9 cellular contexts compared by ENCODE assay signal in the genomic region with DNA sequence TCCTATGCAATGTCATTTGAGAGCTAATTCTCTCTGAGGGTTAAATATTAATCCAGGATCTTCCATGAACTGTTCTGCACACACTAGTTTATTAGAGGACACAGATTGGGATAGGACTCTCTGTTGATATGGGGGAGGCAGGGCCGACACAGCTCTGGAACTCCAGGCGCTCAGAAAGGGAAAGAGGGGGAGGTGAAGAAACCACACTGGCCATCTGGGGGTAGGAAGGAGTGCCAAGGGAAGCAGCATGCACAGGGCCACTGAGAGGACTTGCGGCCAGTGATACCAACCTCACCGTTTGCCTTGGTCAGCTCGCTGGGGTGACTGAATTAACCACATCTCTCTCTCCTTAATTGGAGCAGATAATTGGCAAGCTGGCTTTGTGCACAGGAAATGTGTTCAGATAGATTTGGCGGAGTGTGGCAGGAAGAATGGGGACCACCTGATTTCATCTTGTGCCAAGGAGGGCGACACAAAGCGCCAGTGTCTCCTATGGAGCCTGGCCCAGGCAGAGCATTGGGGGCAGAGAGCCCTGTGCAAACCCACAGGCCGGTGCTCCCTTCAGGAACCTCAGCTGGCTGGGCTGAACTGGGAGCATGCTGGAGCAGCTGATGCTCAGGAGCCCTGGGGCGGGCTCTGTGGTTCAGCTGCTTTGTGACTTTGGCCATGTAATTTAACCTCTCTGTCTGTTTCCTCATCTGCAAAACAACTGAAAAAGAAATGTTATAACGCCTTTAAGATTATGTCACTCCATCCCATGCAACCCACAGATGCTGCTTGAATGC. TPM values are rescaled to one million over a fixed set of nuclear protein-coding genes. Genes with fewer than 3 reads are reported as not detected.
DNase-seq lines count a peak whose midpoint lies in the region; ATAC-seq and TF ChIP-seq lines count a peak whose summit lies in the region.
"Had no signal": no experiment of that assay in that cellular context is flagged by ENCODE, and none has a peak within 500 bp of the region (broad histone marks: within the 10 kb centered on the region; RNA-seq: fewer than 3 reads in every experiment).

No MANE protein-coding gene starts in this region.

- peak overlapping the region in 6 of 8 donors; percentile 11 to 56 (median 47) for H3K4me3 Mint-ChIP-seq in CD4-positive, alpha-beta memory T cell
- H3K4me3 Mint-ChIP-seq in Calu3 (ENCODE audit: low read depth, unreplicated experiment) = no peak overlapping the region

- 47 to 59% (median 52%) methylated on average over 11 of the region's 11 CpGs for WGBS in stomach, 5 donors

- no peaks in the 10 kb centered on the region for H3K79me2 ChIP-seq in KMS-11 (ENCODE audit: insufficient read depth, low read depth)

- H3K9ac ChIP-seq in KMS-11 = 0 out of 2 replicates have a peak overlapping the region, but pooled peaks have one; percentile 1

- no peak for TF ChIP-seq EP300 in stomach (IDR thresholded peaks at IDR 0.05)

- H3K27ac ChIP-seq in CD4-positive, alpha-beta memory T cell (ENCODE audit: low read depth, low read length) = no peak overlapping the region
- H3K27ac ChIP-seq in KMS-11 (peak overlapping the region; percentile 30), stomach (no peak overlapping the region)

- TF ChIP-seq POLR2A in stomach (IDR thresholded peaks at IDR 0.05) = no peak

- H3K4me3 ChIP-seq in CD4-positive, alpha-beta memory T cell (ENCODE audit: low read length in 2 of 2) = no peak overlapping the region
- no peak overlapping the region for H3K4me3 ChIP-seq in KMS-11 (IDR thresholded peaks at IDR 0.05; ENCODE audit: insufficient read depth, low read depth, low read length)
- H3K4me3 ChIP-seq in choroid plexus epithelial cell (ENCODE audit: low read depth, low read length) = no peak overlapping the region
- H3K4me3 ChIP-seq in stomach = no peak overlapping the region

- H3K36me3 ChIP-seq in CD4-positive, alpha-beta memory T cell (ENCODE audit: insufficient read depth, low read length) = no peaks in the 10 kb centered on the region
- H3K36me3 ChIP-seq in KMS-11 (ENCODE audit: insufficient read depth) (no peaks in the 10 kb centered on the region), stomach (no peaks in the 10 kb centered on the region)

- H3K27me3 ChIP-seq in CD4-positive, alpha-beta memory T cell (ENCODE audit: insufficient read depth, low read length) = no peaks in the 10 kb centered on the region
- H3K27me3 ChIP-seq in KMS-11 (ENCODE audit: insufficient read depth, low read depth) (no peaks in the 10 kb centered on the region), stomach (no peaks in the 10 kb centered on the region)

- peak in 1 of 5 donors; percentile 4 for DNase-seq in CD4-positive, alpha-beta memory T cell
- DNase-seq in choroid plexus epithelial cell (ENCODE audit: low read depth) = peak; percentile 68
- peak; percentile 90 for DNase-seq in myocyte (ENCODE audit: low read depth)
- DNase-seq in stomach = no peak
- no peak for DNase-seq in ureter (ENCODE audit: low spot score)
- no peak for DNase-seq in Calu3

- H3K27ac Mint-ChIP-seq in CD4-positive, alpha-beta memory T cell = peak overlapping the region; percentile 42 to 86 (median 81)
- H3K27ac Mint-ChIP-seq in Calu3 (ENCODE audit: unreplicated experiment) = no peak overlapping the region

- POLR2A ChIA-PET in CD4-positive, alpha-beta memory T cell (lab: Charles Lee; ENCODE audit: partially characterized antibody) = interaction anchor here (0.8 to 1.5 kb wide), 2 partner anchors 102 to 632 kb away, joined by 3 to 8 read pairs; a partner anchor contains a TSS

- H3K4me2 ChIP-seq in KMS-11 = peak overlapping the region; percentile 58; the same call in 1 of the 2 replicates

- H2AFZ ChIP-seq in KMS-11 (ENCODE audit: low read depth) = peak overlapping the region; percentile 38

- H3K4me1 Mint-ChIP-seq in CD4-positive, alpha-beta memory T cell = peaks cover 19 to 33% (median 22%) of the 10 kb centered on the region in 4 donors
- no peaks in the 10 kb centered on the region for H3K4me1 Mint-ChIP-seq in Calu3 (ENCODE audit: low read depth, unreplicated experiment)

- H3K36me3 Mint-ChIP-seq in CD4-positive, alpha-beta memory T cell = no peaks in the 10 kb centered on the region
- no peaks in the 10 kb centered on the region for H3K36me3 Mint-ChIP-seq in Calu3 (ENCODE audit: insufficient read depth, unreplicated experiment)

- BruUV-seq in Calu3 (replicated peaks; lab: Mats Ljungman, UMichigan) = no TSS peak

- intact Hi-C loops in CD4-positive, alpha-beta memory T cell (cut with micrococcal nuclease) = no loop called here
- intact Hi-C loops in stomach (cut with DNase I; ENCODE audit: low total_unique reads) = no loop called here
- intact Hi-C loops in Calu3 (cut with micrococcal nuclease; ENCODE audit: unreplicated experiment) = no loop called here

- TF ChIP-seq CTCF in KMS-11 (conservative IDR thresholded peaks at IDR 0.05; ENCODE audit: low read depth, low read length) (no peak), choroid plexus epithelial cell (conservative IDR thresholded peaks at IDR 0.05; ENCODE audit: low read depth, low read length) (no peak), stomach (IDR thresholded peaks at IDR 0.05) (no peak), Calu3 (IDR thresholded peaks at IDR 0.05; ENCODE audit: unreplicated experiment) (no peak)

- H3K4me1 ChIP-seq in CD4-positive, alpha-beta memory T cell (ENCODE audit: insufficient read depth, low read length) = peaks cover 23% of the 10 kb centered on the region
- H3K4me1 ChIP-seq in KMS-11 (ENCODE audit: low read depth, poor library complexity, severe bottlenecking) (peaks cover 18% of the 10 kb centered on the region), stomach (peaks cover 1 to 31% (median 6%) of the 10 kb centered on the region in 4 donors)

- no peaks in the 10 kb centered on the region for H3K9me3 Mint-ChIP-seq in CD4-positive, alpha-beta memory T cell
- no peaks in the 10 kb centered on the region for H3K9me3 Mint-ChIP-seq in Calu3 (ENCODE audit: low read depth, unreplicated experiment)

- CTCF ChIA-PET in CD4-positive, alpha-beta memory T cell (lab: Charles Lee; ENCODE audit: partially characterized antibody) = interaction anchor here (0.6 to 1.4 kb wide), 5 partner anchors 8 to 557 kb away, joined by 3 to 6 read pairs (median 3); no protein-coding TSS in a partner anchor
- CTCF ChIA-PET in Calu3 (lab: Charles Lee) = no interaction called here

- no peak for ATAC-seq in GM18520 (IDR thresholded peaks at IDR 0.05; ENCODE audit: unreplicated experiment)
- ATAC-seq: HCT116 had no signal

- H3K9me3 ChIP-seq in CD4-positive, alpha-beta memory T cell (ENCODE audit: control insufficient read depth in 1 of 2, low read length in 2 of 2) = no peaks in the 10 kb centered on the region
- no peaks in the 10 kb centered on the region for H3K9me3 ChIP-seq in stomach

- H3K27me3 Mint-ChIP-seq in CD4-positive, alpha-beta memory T cell = peaks cover 3% of the 10 kb centered on the region in 2 donors
- H3K27me3 Mint-ChIP-seq in Calu3 (ENCODE audit: unreplicated experiment) = no peaks in the 10 kb centered on the region

- no peaks in the 10 kb centered on the region for H4K20me1 ChIP-seq in KMS-11 (ENCODE audit: insufficient read depth)

RNA-seq across cellular contexts. Expression of a gene that starts 25.4 kb away (rescaled TPM):
- 10 to 100 TPM; 39.3 to 46.5 TPM for total RNA-seq in CD4-positive, alpha-beta memory T cell
- 10 to 100 TPM; 16.0 to 25.2 TPM for polyA plus RNA-seq in CD4-positive, alpha-beta memory T cell
- total RNA-seq in myocyte (7.8 and 8.2 TPM in 2 replicates), stomach (100 to 1,000 TPM in 1 of 5 donors, 10 to 100 TPM in 3, 1 to 10 TPM in 1; 9.0 to 142 (median 37.9) TPM), ureter (40.9 TPM), Calu3 (2022) (24.7 and 26.4 TPM in 2 replicates)
- polyA plus RNA-seq in myocyte (2012) = 10.5 TPM
- polyA plus RNA-seq in stomach = 10 to 100 TPM; 12.3 to 24.1 (median 16.0) TPM

Comparison
In these comparisons a context has a peak if more than half of its experiments do, and no peak if none do; other contexts are left out.
1. DNase-seq: peak in choroid plexus epithelial cell (single experiment) and myocyte (single experiment); none in stomach (single experiment), ureter (single experiment) and Calu3 (single experiment).